12 cellular contexts compared by ENCODE assay signal in the genomic region with DNA sequence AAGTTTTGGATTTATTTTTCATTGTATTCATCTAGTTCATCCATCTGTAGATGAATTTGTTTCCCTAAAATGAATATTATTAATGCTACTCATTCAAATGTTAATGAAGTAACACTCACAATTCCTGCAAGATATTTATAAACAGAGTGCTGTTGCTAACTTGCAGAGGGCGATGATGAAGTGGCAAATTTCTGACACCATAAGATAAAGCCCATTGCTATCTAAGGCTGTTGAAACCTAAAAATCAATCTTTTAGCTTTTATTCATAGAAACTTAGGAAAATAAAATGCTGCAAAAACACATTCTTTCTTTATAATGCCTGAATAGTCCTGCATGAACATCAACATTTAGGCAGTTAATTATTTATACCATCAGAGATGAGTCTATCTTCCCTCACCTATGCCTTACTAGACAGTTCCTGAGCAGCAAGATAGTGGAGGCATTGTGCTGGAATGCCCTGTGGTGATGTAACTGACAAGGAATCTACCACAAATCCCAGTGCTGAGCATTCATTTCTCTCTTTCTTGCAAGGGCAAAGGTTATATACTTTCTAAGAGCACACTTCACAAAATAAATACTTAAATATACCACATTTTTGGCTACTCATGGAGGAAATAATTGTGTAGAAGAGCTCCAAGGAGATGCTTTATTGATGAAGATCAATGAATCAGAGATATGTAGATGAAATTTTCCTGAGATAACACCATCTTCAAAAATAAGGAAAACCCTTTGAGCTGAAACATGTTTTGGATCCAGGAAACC. TPM values are rescaled to one million over a fixed set of nuclear protein-coding genes. Genes with fewer than 3 reads are reported as not detected.
DNase-seq lines count a peak whose midpoint lies in the region; ATAC-seq, FAIRE-seq and TF ChIP-seq lines count a peak whose summit lies in the region.
"Had no signal": no experiment of that assay in that cellular context is flagged by ENCODE, and none has a peak within 500 bp of the region (broad histone marks: within the 10 kb centered on the region; RNA-seq: fewer than 3 reads in every experiment).

No MANE protein-coding gene starts in this region.

- peaks cover 9% of the 10 kb centered on the region for H3K9me3 ChIP-seq in mesenchymal stem cell (ENCODE audit: control insufficient read depth, low read length)
- H3K9me3 ChIP-seq in T-helper 17 cell (ENCODE audit: control insufficient read depth, low read length, poor library complexity, severe bottlenecking) = no peaks in the 10 kb centered on the region

- peak overlapping the region in 1 of 2 experiments; percentile 20 for H3K4me3 ChIP-seq in mesenchymal stem cell (ENCODE audit: insufficient read depth in 1 of 2, low read depth in 1 of 2, low read length in 2 of 2)

- FAIRE-seq in GM12892 (lab: Jason Lieb, UNC) = no peak

- no peak overlapping the region for H2BK15ac ChIP-seq in mesenchymal stem cell (ENCODE audit: low read depth, poor library complexity, severe bottlenecking)

- ATAC-seq in T-helper 17 cell = no peak
- ATAC-seq: left ventricle myocardium superior had no signal

- H3K36me3 ChIP-seq in mesenchymal stem cell (ENCODE audit: control insufficient read depth in 1 of 2, insufficient read depth in 2 of 2, low read depth in 1 of 2, low read length in 2 of 2) = no peaks in the 10 kb centered on the region

- no peaks in the 10 kb centered on the region for H3K79me1 ChIP-seq in mesenchymal stem cell (replicated peaks; ENCODE audit: low read length, poor library complexity, severe bottlenecking)

- no peaks in the 10 kb centered on the region for H3K27me3 ChIP-seq in mesenchymal stem cell (ENCODE audit: control insufficient read depth in 1 of 2, insufficient read depth in 1 of 2, low read length in 2 of 2)

- H3K36me3 Mint-ChIP-seq in T-helper 17 cell (ENCODE audit: low read depth) = no peaks in the 10 kb centered on the region

- H3K4me2 ChIP-seq in mesenchymal stem cell (ENCODE audit: low read length, poor library complexity, severe bottlenecking) = no peak overlapping the region

- H3K4me3 Mint-ChIP-seq in T-helper 17 cell = no peak overlapping the region
- H3K4me3 Mint-ChIP-seq: effector memory CD8-positive, alpha-beta T cell had no signal

- no peak overlapping the region for H3K14ac ChIP-seq in mesenchymal stem cell (ENCODE audit: low read length in 2 of 2)

- H2AK5ac ChIP-seq in mesenchymal stem cell (ENCODE audit: low read length, severe bottlenecking) = no peak overlapping the region

- H3K4me1 Mint-ChIP-seq in T-helper 17 cell = no peaks in the 10 kb centered on the region

- no peak for TF ChIP-seq RAD21 in Ishikawa (IDR thresholded peaks at IDR 0.05; ENCODE audit: low read depth)

- no peak overlapping the region for H2BK120ac ChIP-seq in mesenchymal stem cell (ENCODE audit: low read depth, low read length)

- no peak for TF ChIP-seq EP300 in Ishikawa (IDR thresholded peaks at IDR 0.05; ENCODE audit: borderline replicate concordance)

- no peak overlapping the region for H2AFZ ChIP-seq in mesenchymal stem cell (ENCODE audit: low read depth, low read length)

- no peak overlapping the region for H3K23ac ChIP-seq in mesenchymal stem cell (ENCODE audit: low read length in 2 of 2)

- peak overlapping the region; percentile 64 for H3K9ac ChIP-seq in mesenchymal stem cell (ENCODE audit: low read length)

- H3K4ac ChIP-seq in mesenchymal stem cell (ENCODE audit: low read depth in 1 of 2, low read length in 2 of 2) = no peak overlapping the region

- H4K91ac ChIP-seq in mesenchymal stem cell (ENCODE audit: low read length) = no peak overlapping the region

- WGBS in mesenchymal stem cell = no CpG with 5 or more reads among the region's 1 CpG

- peak overlapping the region; percentile 91 for H3K27ac ChIP-seq in mesenchymal stem cell (ENCODE audit: low read length, poor library complexity, severe bottlenecking)
- H3K27ac ChIP-seq: VCaP had no signal

- no peak overlapping the region for H4K8ac ChIP-seq in mesenchymal stem cell (ENCODE audit: low read length)

- no peak overlapping the region for H3K18ac ChIP-seq in mesenchymal stem cell (ENCODE audit: low read depth in 1 of 2, low read length in 2 of 2)

- H2BK5ac ChIP-seq in mesenchymal stem cell (ENCODE audit: low read depth, low read length, poor library complexity, severe bottlenecking) = peak overlapping the region; percentile 57

- DNase-seq in AG20443 (ENCODE audit: low spot score) (peak; percentile 63), brain pericyte (ENCODE audit: low read depth, low spot score) (peak; percentile 36), mesenchymal stem cell (peak; percentile 72), T-helper 17 cell (no peak), GM12892 (ENCODE audit: insufficient read length) (no peak), erythroblast (lab: John Stamatoyannopoulos, UW) (no peak)
- no peak for DNase-seq in activated CD8-positive, alpha-beta memory T cell treated with anti-CD3 and anti-CD28 coated beads, Interleukin-2, amount 50 U/mL, for 48 hours
- DNase-seq: activated naive CD4-positive, alpha-beta T cell treated with Interleukin-2 at 50 U/mL for 16 hours; effector memory CD8-positive, alpha-beta T cell; left ventricle myocardium superior had no signal

- H3K27me3 Mint-ChIP-seq in T-helper 17 cell = peaks cover 21% of the 10 kb centered on the region

- H3K27ac Mint-ChIP-seq in T-helper 17 cell = no peak overlapping the region
- H3K27ac Mint-ChIP-seq: effector memory CD8-positive, alpha-beta T cell had no signal

- H2BK12ac ChIP-seq in mesenchymal stem cell (ENCODE audit: low read length in 2 of 2) = no peak overlapping the region

- peaks cover 5% of the 10 kb centered on the region for H3K4me1 ChIP-seq in mesenchymal stem cell (ENCODE audit: control insufficient read depth, insufficient read depth, low read depth, low read length)

- TF ChIP-seq POLR2A in GM12892 (IDR thresholded peaks at IDR 0.05; ENCODE audit: low read depth, low read length) (no peak), erythroblast (IDR thresholded peaks at IDR 0.05; ENCODE audit: low read length) (no peak)

TF ChIP-seq in Ishikawa, 13 proteins besides CTCF, POLR2A, EP300 and RAD21:
- TF ChIP-seq CEBPB (IDR thresholded peaks at IDR 0.05) (no peak), TEAD4 (IDR thresholded peaks at IDR 0.05) (peak; percentile 66), TAF1 (IDR thresholded peaks at IDR 0.05; ENCODE audit: low read depth) (no peak)

RNA-seq across cellular contexts. Expression of gene LMNTD1, which starts 57.6 kb away (rescaled TPM):
- polyA plus RNA-seq in mesenchymal stem cell (2013, experiment 1 of 2) = not detected
- not detected for polyA plus RNA-seq in mesenchymal stem cell (2013, experiment 2 of 2)
- total RNA-seq in T-helper 17 cell = not detected
- not detected for polyA plus RNA-seq in GM12892 (2012; ENCODE audit: missing spikeins)
- total RNA-seq: left ventricle myocardium superior had no signal

Comparison
In these comparisons a context has a peak if more than half of its experiments do, and no peak if none do; other contexts are left out.
1. DNase-seq: peak in AG20443 (single experiment), brain pericyte (single experiment) and mesenchymal stem cell (single experiment); none in activated CD8-positive, alpha-beta memory T cell treated with anti-CD3 and anti-CD28 coated beads, Interleukin-2, amount 50 U/mL, for 48 hours (single experiment), T-helper 17 cell (0 of 3), GM12892 (single experiment) and erythroblast (0 of 2).